ENCODE assay signal across 14 cellular contexts in genomic region chr4:120694973-120695372, GRCh38.
DNase-seq lines count a peak whose midpoint lies in the region; ATAC-seq and TF ChIP-seq lines count a peak whose summit lies in the region.
"Had no signal": no experiment of that assay in that cellular context is flagged by ENCODE, and none has a peak within 500 bp of the region (broad histone marks: within the 10 kb centered on the region; RNA-seq: fewer than 3 reads in every experiment).

No MANE protein-coding gene starts in this region.

- H3K4me1 Mint-ChIP-seq in immature natural killer cell: no peaks in the 10 kb centered on the region

- ATAC-seq in HG02588 (IDR thresholded peaks at IDR 0.05; ENCODE audit: unreplicated experiment): no peak

- H3K27me3 ChIP-seq in AG04450 (ENCODE audit: control insufficient read depth, insufficient read depth, low read length) (no peaks in the 10 kb centered on the region), kidney epithelial cell (ENCODE audit: control insufficient read depth, insufficient read depth, low read length) (no peaks in the 10 kb centered on the region)
- H3K27me3 ChIP-seq: tibial nerve had no signal

- no peaks in the 10 kb centered on the region for H3K36me3 ChIP-seq in kidney epithelial cell (ENCODE audit: control insufficient read depth, insufficient read depth, low read length)
- H3K36me3 ChIP-seq: tibial nerve had no signal

- H3K9me3 Mint-ChIP-seq in immature natural killer cell: peaks cover 0 to 7% (median 0%) of the 10 kb centered on the region in 6 donors

- H3K27me3 Mint-ChIP-seq in immature natural killer cell (ENCODE audit: low read depth in 3 of 3): peaks cover 0 to 2% (median 0%) of the 10 kb centered on the region in 3 donors

- CTCF ChIA-PET in AG04450 (lab: Charles Lee): interaction anchor here (2.3 kb wide), 1 partner anchor 283 kb away, joined by 6 read pairs; no protein-coding TSS in a partner anchor

- no peak overlapping the region for H3K4me3 Mint-ChIP-seq in immature natural killer cell

- H3K9me3 ChIP-seq in AG04450 (ENCODE audit: control insufficient read depth, insufficient read depth, low read length): no peaks in the 10 kb centered on the region
- H3K9me3 ChIP-seq: tibial nerve had no signal

- DNase-seq in AG04450 (ENCODE audit: low read depth, low spot score) (peak; percentile 41), HT1080 (ENCODE audit: low read depth) (peak; percentile 68), astrocyte of the hippocampus (ENCODE audit: low read depth, low spot score) (peak; percentile 66), kidney epithelial cell (ENCODE audit: low read depth) (peak; percentile 21), NCI-H2227 (lab: John Stamatoyannopoulos, UW; ENCODE audit: unreplicated experiment) (no peak), NOMO-1 treated with DMSO at 0.1 percent for 48 hours (lab: John Stamatoyannopoulos, UW; ENCODE audit: unreplicated experiment) (no peak), immature natural killer cell (no peak)
- DNase-seq: activated CD4-positive, alpha-beta T cell treated with anti-CD3 and anti-CD28 coated beads for 4 hours; activated naive CD4-positive, alpha-beta T cell treated with anti-CD3 and anti-CD28 coated beads, Interleukin-2, amount 50 U/mL, for 16 hours; C1 segment of cervical spinal cord; islet precursor cell; NCI-H2171 treated with DMSO at 0.1 percent for 48 hours had no signal

- POLR2A ChIA-PET in AG04450 (lab: Yijun Ruan, JAX): no interaction called here

- H3K27ac Mint-ChIP-seq in immature natural killer cell: no peak overlapping the region

- H3K4me3 ChIP-seq in AG04450 (ENCODE audit: low read depth, low read length): no peak overlapping the region
- no peak overlapping the region for H3K4me3 ChIP-seq in kidney epithelial cell (ENCODE audit: low read depth, low read length)
- H3K4me3 ChIP-seq: tibial nerve had no signal

- no peaks in the 10 kb centered on the region for H3K36me3 Mint-ChIP-seq in immature natural killer cell

- TF ChIP-seq CTCF in AG04450 (IDR thresholded peaks at IDR 0.05; ENCODE audit: low read depth, low read length) (no peak), kidney epithelial cell (IDR thresholded peaks at IDR 0.05; ENCODE audit: insufficient read depth, low read length, poor library complexity, severe bottlenecking) (no peak)

- H3K27ac ChIP-seq in AG04450 (ENCODE audit: low read depth, low read length): no peak overlapping the region
- H3K27ac ChIP-seq: tibial nerve had no signal

Comparison
In these comparisons a context has a peak if more than half of its experiments do, and no peak if none do; other contexts are left out.
1. DNase-seq: peak in AG04450 (single experiment), HT1080 (single experiment), astrocyte of the hippocampus (single experiment) and kidney epithelial cell (single experiment); none in NCI-H2227 (single experiment), NOMO-1 treated with DMSO at 0.1 percent for 48 hours (single experiment) and immature natural killer cell (0 of 3).